In genomic region chr2:127118038-127118437, GRCh38 we compare ENCODE assay signal across 26 cellular contexts. TPM values are rescaled to one million over a fixed set of nuclear protein-coding genes. Genes with fewer than 3 reads are reported as not detected.
DNase-seq lines count a peak whose midpoint lies in the region; ATAC-seq lines count a peak whose summit lies in the region.
"Had no signal": no experiment of that assay in that cellular context is flagged by ENCODE, and none has a peak within 500 bp of the region (broad histone marks: within the 10 kb centered on the region; RNA-seq: fewer than 3 reads in every experiment).

No MANE protein-coding gene starts in this region.

- H3K9me3 Mint-ChIP-seq in activated T-cell treated with anti-CD3 and anti-CD28 coated beads, Interleukin-2, amount 50 U/mL, for 24 hours, result no peaks in the 10 kb centered on the region
- H3K9me3 Mint-ChIP-seq: CD4-positive, alpha-beta T cell had no signal

- ATAC-seq in left lobe of liver (no peak), GM19452 (IDR thresholded peaks at IDR 0.05; ENCODE audit: unreplicated experiment) (no peak)
- ATAC-seq: GM12878, HepG2 had no signal

- peak; percentile 18 for DNase-seq in left lobe of liver (ENCODE audit: low spot score)
- DNase-seq in substantia nigra (lab: John Stamatoyannopoulos, UW), result no peak
- no peak for DNase-seq in activated T-cell treated with anti-CD3 and anti-CD28 coated beads, Interleukin-2, amount 50 U/mL, for 24 hours
- no peak for DNase-seq in hypothalamus (lab: John Stamatoyannopoulos, UW)
- DNase-seq: CD4-positive, alpha-beta T cell; COR-L47; DMS 273 treated with DMSO at 0.1 percent for 48 hours; DMS79 treated with DMSO at 0.1 percent for 48 hours; GM23248; H9; KBM-7; MM.1S; NCI-H1092; NCI-H1436; NCI-H187 treated with DMSO at 0.1 percent for 48 hours; NCI-H2107; NCI-H446 treated with DMSO at 0.1 percent for 48 hours; NK-92 treated with Interleukin-12 subunit alpha and Interleukin-12 subunit beta, amount 100 ng/mL, for 24 hours; SHP77 treated with DMSO at 0.1 percent for 48 hours had no signal

- H3K27ac ChIP-seq in angular gyrus (ENCODE audit: low read depth, low read length) (peak overlapping the region; percentile 99), cingulate gyrus (ENCODE audit: low read depth, low read length) (peak overlapping the region; percentile 92), substantia nigra (ENCODE audit: low read depth, low read length, poor library complexity, severe bottlenecking) (peak overlapping the region; percentile 94)
- H3K27ac ChIP-seq: GM23248, HL-60, RWPE1 had no signal

- H3K27me3 Mint-ChIP-seq in activated T-cell treated with anti-CD3 and anti-CD28 coated beads, Interleukin-2, amount 50 U/mL, for 24 hours, result peaks cover under 1% of the 10 kb centered on the region

- H3K27ac Mint-ChIP-seq in activated T-cell treated with anti-CD3 and anti-CD28 coated beads, Interleukin-2, amount 50 U/mL, for 24 hours, result no peak overlapping the region
- H3K27ac Mint-ChIP-seq: CD4-positive, alpha-beta T cell; H9 had no signal

- H3K36me3 Mint-ChIP-seq in activated T-cell treated with anti-CD3 and anti-CD28 coated beads, Interleukin-2, amount 50 U/mL, for 24 hours (ENCODE audit: low read depth), result no peaks in the 10 kb centered on the region

- no peaks in the 10 kb centered on the region for H3K4me1 Mint-ChIP-seq in activated T-cell treated with anti-CD3 and anti-CD28 coated beads, Interleukin-2, amount 50 U/mL, for 24 hours (ENCODE audit: low read depth)
- H3K4me1 Mint-ChIP-seq: H9 had no signal

- no peak overlapping the region for H3K4me3 Mint-ChIP-seq in activated T-cell treated with anti-CD3 and anti-CD28 coated beads, Interleukin-2, amount 50 U/mL, for 24 hours
- H3K4me3 Mint-ChIP-seq: CD4-positive, alpha-beta T cell; H9 had no signal

RNA-seq across cellular contexts. Expression of gene BIN1, which starts 11.1 kb away (rescaled TPM):
- total RNA-seq in left lobe of liver, result 28.6 TPM
